Comparison of ENCODE assay signal across 1 cellular context in the genomic region with DNA sequence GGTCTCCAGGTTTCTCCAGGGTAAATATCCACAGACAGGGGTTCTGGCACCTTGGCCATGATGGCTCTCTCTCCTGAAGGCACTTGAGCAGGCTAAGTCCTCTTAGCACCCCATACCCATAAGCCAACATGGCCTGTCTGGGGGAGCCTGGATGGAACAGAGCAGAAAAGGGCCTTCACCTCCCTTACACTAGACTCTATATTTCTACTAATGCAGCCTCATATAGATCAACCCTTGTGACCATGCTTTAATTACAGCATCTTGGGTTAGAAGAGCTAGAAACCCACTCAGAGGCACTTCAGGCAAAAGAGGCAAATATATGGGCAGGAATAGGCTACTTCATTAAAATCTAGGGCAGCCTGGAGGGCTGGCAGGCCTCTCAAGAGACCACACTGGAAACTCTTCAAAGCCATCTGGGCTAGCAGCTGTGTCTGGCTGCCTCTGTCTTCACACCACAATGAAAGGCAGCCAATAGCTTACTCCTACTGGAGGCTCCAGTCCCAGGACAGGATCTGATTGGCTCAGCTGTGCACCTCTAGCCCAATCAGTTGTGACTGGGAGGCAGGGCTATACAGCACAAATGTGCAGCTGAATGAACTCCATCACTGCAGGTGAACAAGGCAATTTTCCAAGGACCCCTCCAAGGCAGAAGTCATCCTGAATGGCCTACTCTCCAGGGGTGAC.
A peak's percentile ranks its signal among the peaks of the same experiment; 100 is the strongest.
TF ChIP-seq lines count a peak whose summit lies in the region.

No MANE protein-coding gene starts in this region.

TF ChIP-seq in HepG2, 621 proteins besides CTCF, POLR2A, EP300 and RAD21:
- no peak for TF ChIP-seq SMAD9 (CRISPR knock-in tag; IDR thresholded peaks at IDR 0.05)
- TF ChIP-seq ESRRA (CRISPR knock-in tag; IDR thresholded peaks at IDR 0.05; ENCODE audit: low read depth), result no peak
- TF ChIP-seq ZNF17 (CRISPR knock-in tag; IDR thresholded peaks at IDR 0.05), result no peak
- no peak for TF ChIP-seq ZNF441 (CRISPR knock-in tag; IDR thresholded peaks at IDR 0.05; ENCODE audit: borderline replicate concordance)
- peak; percentile 70 for TF ChIP-seq NFYC (CRISPR knock-in tag; IDR thresholded peaks at IDR 0.05)
- no peak for TF ChIP-seq TAF15 (IDR thresholded peaks at IDR 0.05; ENCODE audit: low read depth, low read length, poor library complexity, severe bottlenecking)
- peak; percentile 75 for TF ChIP-seq NFYB (CRISPR knock-in tag; IDR thresholded peaks at IDR 0.05)
- no peak for TF ChIP-seq TBP (CRISPR knock-in tag; IDR thresholded peaks at IDR 0.05)
